ENCODE assay signal across 10 cellular contexts in genomic region chr22:30275625-30276024, GRCh38. TPM values are rescaled to one million over a fixed set of nuclear protein-coding genes. Genes with fewer than 3 reads are reported as not detected.
DNase-seq lines count a peak whose midpoint lies in the region; ATAC-seq and TF ChIP-seq lines count a peak whose summit lies in the region.
"Had no signal": no experiment of that assay in that cellular context is flagged by ENCODE, and none has a peak within 500 bp of the region (broad histone marks: within the 10 kb centered on the region; RNA-seq: fewer than 3 reads in every experiment).

No MANE protein-coding gene starts in this region.

- peak overlapping the region; percentile 7 to 78 for H3K4me3 Mint-ChIP-seq in CD14-positive monocyte
- no peak overlapping the region for H3K4me3 Mint-ChIP-seq in activated CD4-positive, alpha-beta T cell treated with anti-CD3 and anti-CD28 coated beads, Interleukin-2, amount 10 ng/mL, durations not matched to agents 7 days and 5 days

- peaks cover 95% of the 10 kb centered on the region for H3K4me1 Mint-ChIP-seq in CD14-positive monocyte
- H3K4me1 Mint-ChIP-seq in activated CD4-positive, alpha-beta T cell treated with anti-CD3 and anti-CD28 coated beads, Interleukin-2, amount 10 ng/mL, durations not matched to agents 7 days and 5 days = peaks cover 75% of the 10 kb centered on the region

- ATAC-seq in foreskin keratinocyte (peak; percentile 58), GM21528 (IDR thresholded peaks at IDR 0.05; ENCODE audit: low FRiP score, unreplicated experiment) (no peak)

- H3K27me3 ChIP-seq in foreskin keratinocyte = peaks cover 3% of the 10 kb centered on the region

- peaks cover 10 to 33% of the 10 kb centered on the region in 2 donors for H3K36me3 Mint-ChIP-seq in CD14-positive monocyte
- peaks cover 41% of the 10 kb centered on the region for H3K36me3 Mint-ChIP-seq in activated CD4-positive, alpha-beta T cell treated with anti-CD3 and anti-CD28 coated beads, Interleukin-2, amount 10 ng/mL, durations not matched to agents 7 days and 5 days (ENCODE audit: low read depth)

- DNase-seq in CD14-positive monocyte (ENCODE audit: low spot score) (no peak), DMS153 treated with DMSO at 0.1 percent for 48 hours (lab: John Stamatoyannopoulos, UW; ENCODE audit: unreplicated experiment) (peak; percentile 8), foreskin keratinocyte (no peak), NOMO-1 treated with DMSO at 0.1 percent for 48 hours (lab: John Stamatoyannopoulos, UW; ENCODE audit: unreplicated experiment) (no peak), ecto neural progenitor cell (ENCODE audit: low spot score) (no peak), HK-2 (ENCODE audit: unreplicated experiment) (no peak)
- no peak for DNase-seq in activated CD4-positive, alpha-beta T cell treated with anti-CD3 and anti-CD28 coated beads, Interleukin-2, amount 10 ng/mL, durations not matched to agents 7 days and 5 days
- DNase-seq: NCI-H2171 had no signal

- H3K27ac ChIP-seq in foreskin keratinocyte = no peak overlapping the region

- POLR2A ChIA-PET in activated CD4-positive, alpha-beta T cell treated with anti-CD3 and anti-CD28 coated beads, Interleukin-2, amount 10 ng/mL, durations not matched to agents 7 days and 5 days (lab: Charles Lee) = no interaction called here

- intact Hi-C loops in CD14-positive monocyte (cut with micrococcal nuclease) = loop anchor here in 1 of 2 donors (1.0 kb wide), 1 partner anchor 12 kb away; no protein-coding TSS in a partner anchor

- CTCF ChIA-PET in activated CD4-positive, alpha-beta T cell treated with anti-CD3 and anti-CD28 coated beads, Interleukin-2, amount 10 ng/mL, durations not matched to agents 7 days and 5 days (lab: Charles Lee) = interaction anchor here (1.2 to 5.8 kb wide), 2 partner anchors 13 to 32 kb away, joined by 3 to 45 read pairs; partner anchors contain the start of gene CASTOR1

- TF ChIP-seq CTCF in CD14-positive monocyte (IDR thresholded peaks at IDR 0.05) (no peak), foreskin keratinocyte (conservative IDR thresholded peaks at IDR 0.05) (no peak)

- peaks cover 11 to 28% (median 25%) of the 10 kb centered on the region in 3 donors for H3K27me3 Mint-ChIP-seq in CD14-positive monocyte (ENCODE audit: low read depth in 3 of 3)
- H3K27me3 Mint-ChIP-seq in activated CD4-positive, alpha-beta T cell treated with anti-CD3 and anti-CD28 coated beads, Interleukin-2, amount 10 ng/mL, durations not matched to agents 7 days and 5 days = no peaks in the 10 kb centered on the region

- peak overlapping the region in 5 of 7 donors; percentile 57 to 99 (median 83) for H3K27ac Mint-ChIP-seq in CD14-positive monocyte
- H3K27ac Mint-ChIP-seq in activated CD4-positive, alpha-beta T cell treated with anti-CD3 and anti-CD28 coated beads, Interleukin-2, amount 10 ng/mL, durations not matched to agents 7 days and 5 days = peak overlapping the region; percentile 59

- peaks cover 9% of the 10 kb centered on the region for H3K4me1 ChIP-seq in foreskin keratinocyte

- H3K9me3 Mint-ChIP-seq in CD14-positive monocyte = peaks cover 0 to 9% (median 0%) of the 10 kb centered on the region in 7 donors
- no peaks in the 10 kb centered on the region for H3K9me3 Mint-ChIP-seq in activated CD4-positive, alpha-beta T cell treated with anti-CD3 and anti-CD28 coated beads, Interleukin-2, amount 10 ng/mL, durations not matched to agents 7 days and 5 days

RNA-seq across cellular contexts. Expression of gene OSM, which starts 9.0 kb away (rescaled TPM):
- polyA plus RNA-seq in CD14-positive monocyte (100 to 1,000 TPM in 1 of 2 donors, 10 to 100 TPM in 1; 48.0 to 146 TPM), foreskin keratinocyte (not detected in 2 replicates)
- 10 to 100 TPM; 74.7 to 80.5 TPM for total RNA-seq in activated CD4-positive, alpha-beta T cell treated with anti-CD3 and anti-CD28 coated beads, Interleukin-2, amount 10 ng/mL, durations not matched to agents 7 days and 5 days
- total RNA-seq in foreskin keratinocyte = not detected in 2 replicates
- total RNA-seq: astrocyte had no signal

RNA-seq across cellular contexts. Expression of gene CASTOR1, which starts 13.7 kb away (rescaled TPM):
- polyA plus RNA-seq in CD14-positive monocyte (1 to 10 TPM; 6.4 to 6.5 TPM), foreskin keratinocyte (2.4 and 3.1 TPM in 2 replicates)
- 10 to 100 TPM; 16.7 to 20.0 TPM for total RNA-seq in activated CD4-positive, alpha-beta T cell treated with anti-CD3 and anti-CD28 coated beads, Interleukin-2, amount 10 ng/mL, durations not matched to agents 7 days and 5 days
- 3.2 and 3.5 TPM in 2 replicates for total RNA-seq in foreskin keratinocyte

RNA-seq across cellular contexts. Expression of gene LIF, which starts 29.1 kb away (rescaled TPM):
- polyA plus RNA-seq in CD14-positive monocyte (not detected), foreskin keratinocyte (0.18 and 0.19 TPM in 2 replicates)
- 100 to 1,000 TPM; 102 to 103 TPM for total RNA-seq in activated CD4-positive, alpha-beta T cell treated with anti-CD3 and anti-CD28 coated beads, Interleukin-2, amount 10 ng/mL, durations not matched to agents 7 days and 5 days
- total RNA-seq in foreskin keratinocyte = 0.17 and 0.25 TPM in 2 replicates

RNA-seq across cellular contexts. Expression of gene TBC1D10A, which starts 51.1 kb away (rescaled TPM):
- 10 to 100 TPM; 13.4 to 21.8 TPM for polyA plus RNA-seq in CD14-positive monocyte
- 10 to 100 TPM; 45.5 to 47.6 TPM for total RNA-seq in activated CD4-positive, alpha-beta T cell treated with anti-CD3 and anti-CD28 coated beads, Interleukin-2, amount 10 ng/mL, durations not matched to agents 7 days and 5 days
- total RNA-seq in foreskin keratinocyte = 15.0 and 16.2 TPM in 2 replicates
- 15.2 and 15.5 TPM in 2 replicates for polyA plus RNA-seq in foreskin keratinocyte

Comparison
In these comparisons a context has a peak if more than half of its experiments do, and no peak if none do; other contexts are left out.
1. RNA of gene OSM, which starts 9.0 kb away (total RNA-seq): 74.7 to 80.5 TPM in activated CD4-positive, alpha-beta T cell treated with anti-CD3 and anti-CD28 coated beads, Interleukin-2, amount 10 ng/mL, durations not matched to agents 7 days and 5 days; not detected in foreskin keratinocyte; every median in the first group is over 10 times any median in the second.
2. RNA of gene LIF, which starts 29.1 kb away (total RNA-seq): 102 to 103 TPM in activated CD4-positive, alpha-beta T cell treated with anti-CD3 and anti-CD28 coated beads, Interleukin-2, amount 10 ng/mL, durations not matched to agents 7 days and 5 days; 0.17 to 0.25 TPM in foreskin keratinocyte; every median in the first group is over 10 times any median in the second.